Comparison of ENCODE assay signal across 1 cellular context in the genomic region with DNA sequence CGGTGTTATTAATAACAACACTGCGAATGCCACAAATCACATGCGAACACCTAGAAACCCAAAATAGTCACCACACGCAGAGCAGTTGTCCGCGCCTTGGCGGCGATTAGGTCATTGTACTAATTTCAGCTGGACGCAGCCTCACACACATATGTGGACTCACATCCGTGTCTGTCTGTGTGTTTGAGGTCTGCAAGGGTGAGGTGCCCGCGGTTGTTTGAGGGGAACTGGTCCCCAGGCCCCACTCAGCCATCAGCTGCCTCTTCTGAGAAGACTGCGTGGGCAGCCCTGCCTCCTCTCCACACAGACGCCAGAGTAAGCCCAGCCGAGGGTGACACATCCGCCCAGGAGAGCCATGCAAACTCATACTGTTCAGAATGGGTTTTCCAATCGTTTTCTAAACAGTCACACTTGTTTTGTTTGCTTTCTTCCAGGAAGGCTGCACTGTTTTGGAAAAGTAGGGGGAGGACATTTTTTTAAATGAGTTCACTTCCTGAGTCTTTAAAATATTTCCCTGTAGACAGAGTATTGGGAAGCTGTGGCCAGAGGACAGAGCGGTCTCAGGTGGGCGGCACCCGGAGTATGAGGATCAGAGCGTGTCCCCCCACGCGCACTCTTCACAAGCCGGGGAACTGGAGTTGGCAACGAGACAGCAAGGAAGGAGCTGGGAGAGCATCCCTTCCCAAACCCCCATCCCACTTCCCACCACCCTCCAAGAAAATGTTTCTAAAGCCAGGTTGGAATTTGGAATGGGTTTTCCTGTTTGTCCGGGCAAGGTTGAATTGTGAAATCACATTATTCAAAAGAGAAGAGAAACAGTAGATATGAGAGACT.
A peak's percentile ranks its signal among the peaks of the same experiment; 100 is the strongest.
TF ChIP-seq lines count a peak whose summit lies in the region.

No MANE protein-coding gene starts in this region.

TF ChIP-seq in HepG2, 621 proteins besides CTCF, POLR2A, EP300 and RAD21 (continued from another document and continues in another):
- TF ChIP-seq ZNF280D (CRISPR knock-in tag; IDR thresholded peaks at IDR 0.05), result no peak; the same call in 1 of the 2 replicates
- TF ChIP-seq, protein P1, sequence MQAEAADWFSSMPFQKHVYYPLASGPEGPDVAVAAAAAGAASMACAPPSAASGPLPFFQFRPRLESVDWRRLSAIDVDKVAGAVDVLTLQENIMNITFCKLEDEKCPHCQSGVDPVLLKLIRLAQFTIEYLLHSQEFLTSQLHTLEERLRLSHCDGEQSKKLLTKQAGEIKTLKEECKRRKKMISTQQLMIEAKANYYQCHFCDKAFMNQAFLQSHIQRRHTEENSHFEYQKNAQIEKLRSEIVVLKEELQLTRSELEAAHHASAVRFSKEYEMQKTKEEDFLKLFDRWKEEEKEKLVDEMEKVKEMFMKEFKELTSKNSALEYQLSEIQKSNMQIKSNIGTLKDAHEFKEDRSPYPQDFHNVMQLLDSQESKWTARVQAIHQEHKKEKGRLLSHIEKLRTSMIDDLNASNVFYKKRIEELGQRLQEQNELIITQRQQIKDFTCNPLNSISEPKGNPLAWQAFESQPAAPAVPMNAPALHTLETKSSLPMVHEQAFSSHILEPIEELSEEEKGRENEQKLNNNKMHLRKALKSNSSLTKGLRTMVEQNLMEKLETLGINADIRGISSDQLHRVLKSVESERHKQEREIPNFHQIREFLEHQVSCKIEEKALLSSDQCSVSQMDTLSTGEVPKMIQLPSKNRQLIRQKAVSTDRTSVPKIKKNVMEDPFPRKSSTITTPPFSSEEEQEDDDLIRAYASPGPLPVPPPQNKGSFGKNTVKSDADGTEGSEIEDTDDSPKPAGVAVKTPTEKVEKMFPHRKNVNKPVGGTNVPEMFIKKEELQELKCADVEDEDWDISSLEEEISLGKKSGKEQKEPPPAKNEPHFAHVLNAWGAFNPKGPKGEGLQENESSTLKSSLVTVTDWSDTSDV (CRISPR knock-in tag; IDR thresholded peaks at IDR 0.05), result no peak
- no peak for TF ChIP-seq LRRFIP1 (CRISPR knock-in tag; conservative IDR thresholded peaks at IDR 0.05)
- TF ChIP-seq ZFP90 (CRISPR knock-in tag; IDR thresholded peaks at IDR 0.05; ENCODE audit: borderline replicate concordance), result no peak
- 0 out of 2 replicates have a peak, but pooled peaks have one; percentile 28 for TF ChIP-seq ZNF678 (CRISPR knock-in tag; IDR thresholded peaks at IDR 0.05)
- no peak for TF ChIP-seq NFE2L1 (CRISPR knock-in tag; IDR thresholded peaks at IDR 0.05; ENCODE audit: borderline replicate concordance)
- TF ChIP-seq XBP1 (CRISPR knock-in tag; IDR thresholded peaks at IDR 0.05), result no peak
- TF ChIP-seq CEBPG (CRISPR knock-in tag; IDR thresholded peaks at IDR 0.05), result peak; percentile 59
- no peak for TF ChIP-seq JUN (CRISPR knock-in tag; IDR thresholded peaks at IDR 0.05)
- TF ChIP-seq ZBTB14 (CRISPR knock-in tag; IDR thresholded peaks at IDR 0.05), result no peak
- TF ChIP-seq HNF1A (IDR thresholded peaks at IDR 0.05; ENCODE audit: low read depth), result peak; percentile 21; the same call in 1 of the 2 replicates
- no peak for TF ChIP-seq HNF1A (CRISPR knock-in tag; IDR thresholded peaks at IDR 0.05; ENCODE audit: borderline replicate concordance)
- TF ChIP-seq, protein P2, sequence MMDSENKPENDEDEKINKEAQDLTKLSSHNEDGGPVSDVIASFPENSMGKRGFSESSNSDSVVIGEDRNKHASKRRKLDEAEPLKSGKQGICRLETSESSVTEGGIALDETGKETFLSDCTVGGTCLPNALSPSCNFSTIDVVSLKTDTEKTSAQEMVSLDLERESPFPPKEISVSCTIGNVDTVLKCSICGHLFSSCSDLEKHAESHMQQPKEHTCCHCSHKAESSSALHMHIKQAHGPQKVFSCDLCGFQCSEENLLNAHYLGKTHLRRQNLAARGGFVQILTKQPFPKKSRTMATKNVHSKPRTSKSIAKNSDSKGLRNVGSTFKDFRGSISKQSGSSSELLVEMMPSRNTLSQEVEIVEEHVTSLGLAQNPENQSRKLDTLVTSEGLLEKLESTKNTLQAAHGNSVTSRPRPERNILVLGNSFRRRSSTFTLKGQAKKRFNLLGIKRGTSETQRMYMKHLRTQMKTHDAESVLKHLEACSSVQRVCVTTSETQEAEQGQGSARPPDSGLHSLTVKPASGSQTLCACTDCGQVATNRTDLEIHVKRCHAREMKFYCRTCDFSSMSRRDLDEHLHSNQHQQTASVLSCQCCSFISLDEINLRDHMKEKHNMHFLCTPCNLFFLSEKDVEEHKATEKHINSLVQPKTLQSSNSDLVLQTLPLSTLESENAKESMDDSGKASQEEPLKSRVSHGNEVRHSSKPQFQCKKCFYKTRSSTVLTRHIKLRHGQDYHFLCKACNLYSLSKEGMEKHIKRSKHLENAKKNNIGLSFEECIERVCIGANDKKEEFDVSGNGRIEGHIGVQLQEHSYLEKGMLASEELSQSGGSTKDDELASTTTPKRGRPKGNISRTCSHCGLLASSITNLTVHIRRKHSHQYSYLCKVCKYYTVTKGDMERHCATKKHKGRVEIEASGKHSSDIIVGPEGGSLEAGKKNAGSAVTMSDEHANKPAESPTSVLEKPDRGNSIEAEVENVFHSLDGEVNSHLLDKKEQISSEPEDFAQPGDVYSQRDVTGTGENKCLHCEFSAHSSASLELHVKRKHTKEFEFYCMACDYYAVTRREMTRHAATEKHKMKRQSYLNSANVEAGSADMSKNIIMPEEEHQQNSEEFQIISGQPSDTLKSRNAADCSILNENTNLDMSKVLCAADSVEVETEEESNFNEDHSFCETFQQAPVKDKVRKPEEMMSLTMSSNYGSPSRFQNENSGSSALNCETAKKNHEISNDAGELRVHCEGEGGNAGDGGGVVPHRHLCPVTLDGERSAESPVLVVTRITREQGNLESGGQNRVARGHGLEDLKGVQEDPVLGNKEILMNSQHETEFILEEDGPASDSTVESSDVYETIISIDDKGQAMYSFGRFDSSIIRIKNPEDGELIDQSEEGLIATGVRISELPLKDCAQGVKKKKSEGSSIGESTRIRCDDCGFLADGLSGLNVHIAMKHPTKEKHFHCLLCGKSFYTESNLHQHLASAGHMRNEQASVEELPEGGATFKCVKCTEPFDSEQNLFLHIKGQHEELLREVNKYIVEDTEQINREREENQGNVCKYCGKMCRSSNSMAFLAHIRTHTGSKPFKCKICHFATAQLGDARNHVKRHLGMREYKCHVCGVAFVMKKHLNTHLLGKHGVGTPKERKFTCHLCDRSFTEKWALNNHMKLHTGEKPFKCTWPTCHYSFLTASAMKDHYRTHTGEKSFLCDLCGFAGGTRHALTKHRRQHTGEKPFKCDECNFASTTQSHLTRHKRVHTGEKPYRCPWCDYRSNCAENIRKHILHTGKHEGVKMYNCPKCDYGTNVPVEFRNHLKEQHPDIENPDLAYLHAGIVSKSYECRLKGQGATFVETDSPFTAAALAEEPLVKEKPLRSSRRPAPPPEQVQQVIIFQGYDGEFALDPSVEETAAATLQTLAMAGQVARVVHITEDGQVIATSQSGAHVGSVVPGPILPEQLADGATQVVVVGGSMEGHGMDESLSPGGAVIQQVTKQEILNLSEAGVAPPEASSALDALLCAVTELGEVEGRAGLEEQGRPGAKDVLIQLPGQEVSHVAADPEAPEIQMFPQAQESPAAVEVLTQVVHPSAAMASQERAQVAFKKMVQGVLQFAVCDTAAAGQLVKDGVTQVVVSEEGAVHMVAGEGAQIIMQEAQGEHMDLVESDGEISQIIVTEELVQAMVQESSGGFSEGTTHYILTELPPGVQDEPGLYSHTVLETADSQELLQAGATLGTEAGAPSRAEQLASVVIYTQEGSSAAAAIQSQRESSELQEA (CRISPR knock-in tag; IDR thresholded peaks at IDR 0.05; ENCODE audit: not compliant biosample characterization), result no peak
- 0 out of 2 replicates have a peak, but pooled peaks have one; percentile 42 for TF ChIP-seq ELF4 (CRISPR knock-in tag; IDR thresholded peaks at IDR 0.05; ENCODE audit: borderline replicate concordance)
- no peak for TF ChIP-seq ZNF709 (CRISPR knock-in tag; IDR thresholded peaks at IDR 0.05)
- TF ChIP-seq TCF7 (IDR thresholded peaks at IDR 0.05; ENCODE audit: low read depth), result no peak
- TF ChIP-seq CBFB (CRISPR knock-in tag; IDR thresholded peaks at IDR 0.05), result no peak
- 0 out of 2 replicates have a peak, but pooled peaks have one; percentile 31 for TF ChIP-seq ZNF878 (CRISPR knock-in tag; IDR thresholded peaks at IDR 0.05)
- TF ChIP-seq, protein P3, sequence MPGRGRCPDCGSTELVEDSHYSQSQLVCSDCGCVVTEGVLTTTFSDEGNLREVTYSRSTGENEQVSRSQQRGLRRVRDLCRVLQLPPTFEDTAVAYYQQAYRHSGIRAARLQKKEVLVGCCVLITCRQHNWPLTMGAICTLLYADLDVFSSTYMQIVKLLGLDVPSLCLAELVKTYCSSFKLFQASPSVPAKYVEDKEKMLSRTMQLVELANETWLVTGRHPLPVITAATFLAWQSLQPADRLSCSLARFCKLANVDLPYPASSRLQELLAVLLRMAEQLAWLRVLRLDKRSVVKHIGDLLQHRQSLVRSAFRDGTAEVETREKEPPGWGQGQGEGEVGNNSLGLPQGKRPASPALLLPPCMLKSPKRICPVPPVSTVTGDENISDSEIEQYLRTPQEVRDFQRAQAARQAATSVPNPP (CRISPR knock-in tag; IDR thresholded peaks at IDR 0.05), result no peak
- no peak for TF ChIP-seq JUNB (CRISPR knock-in tag; IDR thresholded peaks at IDR 0.05; ENCODE audit: borderline replicate concordance)
- 0 out of 2 replicates have a peak, but pooled peaks have one; percentile 13 for TF ChIP-seq RORA (CRISPR knock-in tag; IDR thresholded peaks at IDR 0.05)
- TF ChIP-seq SMAD1 (CRISPR knock-in tag; IDR thresholded peaks at IDR 0.05; ENCODE audit: borderline replicate concordance, low read depth), result no peak
- TF ChIP-seq ZBTB20 (CRISPR knock-in tag; IDR thresholded peaks at IDR 0.05; ENCODE audit: borderline replicate concordance, low read depth), result 0 out of 2 replicates have a peak, but pooled peaks have one; percentile 20
- TF ChIP-seq SAFB2 (CRISPR knock-in tag; IDR thresholded peaks at IDR 0.05; ENCODE audit: borderline replicate concordance, low read depth), result no peak
